4 cellular contexts compared by ENCODE assay signal in genomic region chr12:52778833-52779232, GRCh38. TPM values are rescaled to one million over a fixed set of nuclear protein-coding genes. Genes with fewer than 3 reads are reported as not detected.
"Had no signal": no experiment of that assay in that cellular context is flagged by ENCODE, and none has a peak within 500 bp of the region (broad histone marks: within the 10 kb centered on the region; RNA-seq: fewer than 3 reads in every experiment).

No MANE protein-coding gene starts in this region.

- H3K4me3 ChIP-seq: GM12878 had no signal

- DNase-seq: GDM1, GF-D8 had no signal

RNA-seq across cellular contexts. Expression of gene KRT76, which starts 1.7 kb away (rescaled TPM):
- total RNA-seq: G401, GM12878 had no signal

RNA-seq across cellular contexts. Expression of gene KRT3, which starts 17.1 kb away (rescaled TPM):
- total RNA-seq: G401, GM12878 had no signal

RNA-seq across cellular contexts. Expression of gene KRT4, which starts 35.1 kb away (rescaled TPM):
- total RNA-seq: G401, GM12878 had no signal

RNA-seq across cellular contexts. Expression of gene KRT79, which starts 55.3 kb away (rescaled TPM):
- total RNA-seq: G401, GM12878 had no signal
